11 cellular contexts compared by ENCODE assay signal in the genomic region with DNA sequence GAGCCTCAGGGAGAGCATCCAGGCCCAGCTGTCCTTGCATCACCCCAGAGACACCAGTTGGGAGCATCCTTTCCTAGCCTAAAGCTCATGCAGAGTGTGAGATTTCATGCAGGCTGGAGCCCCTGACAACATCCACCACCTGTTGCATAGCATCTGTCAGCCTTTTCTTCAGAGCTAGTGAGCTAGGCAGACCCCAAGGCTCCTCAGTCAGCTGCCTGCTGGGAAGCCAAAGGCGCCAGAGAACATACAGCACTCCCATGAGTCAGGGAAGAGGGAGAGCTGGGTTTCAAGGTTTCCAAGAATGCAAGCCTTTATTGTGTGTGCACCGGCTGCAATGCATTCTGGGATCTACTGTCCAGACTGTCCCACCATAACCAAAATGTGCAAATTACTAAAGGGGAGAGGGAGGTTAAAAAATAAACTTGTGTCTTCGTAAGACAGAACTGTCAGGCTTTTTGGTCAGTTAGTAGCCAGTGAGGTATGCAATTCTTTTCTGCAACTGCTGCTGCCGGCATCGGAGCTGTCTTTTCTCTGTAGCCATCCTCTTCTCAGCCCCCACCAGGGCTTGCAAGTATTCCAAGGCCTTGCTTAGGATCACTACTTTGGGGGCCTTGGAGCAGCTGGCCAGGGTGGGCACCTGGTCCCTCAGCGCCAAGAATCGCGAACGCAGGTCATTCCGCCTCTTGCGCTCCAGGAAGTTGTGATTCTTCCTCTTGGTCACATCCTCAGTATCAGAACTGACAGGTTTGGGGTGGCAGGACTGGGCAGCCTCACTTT. TPM values are rescaled to one million over a fixed set of nuclear protein-coding genes. Genes with fewer than 3 reads are reported as not detected.
DNase-seq lines count a peak whose midpoint lies in the region; ATAC-seq and TF ChIP-seq lines count a peak whose summit lies in the region.
"Had no signal": no experiment of that assay in that cellular context is flagged by ENCODE, and none has a peak within 500 bp of the region (broad histone marks: within the 10 kb centered on the region; RNA-seq: fewer than 3 reads in every experiment).

No MANE protein-coding gene starts in this region.

- DNase-seq in GM23248, result peak; percentile 77
- peak; percentile 92 for DNase-seq in NCI-H510A (lab: John Stamatoyannopoulos, UW)
- peak; percentile 80 for DNase-seq in choroid plexus epithelial cell (ENCODE audit: low read depth)
- peak; percentile 49 for DNase-seq in neural progenitor cell (ENCODE audit: low spot score)
- no peak for DNase-seq in stimulated activated naive CD4-positive, alpha-beta T cell treated with Interleukin-2 at 50 U/mL for 16 hours (lab: John Stamatoyannopoulos, UW)
- DNase-seq in cerebellum (ENCODE audit: low spot score), result no peak
- DNase-seq: COR-L47; kidney glomerular epithelial cell; stimulated activated CD8-positive, alpha-beta memory T cell treated with anti-CD3 and anti-CD28 coated beads, Interleukin-4, amount 100 ng/mL, for 48 hours had no signal

- peaks cover 11% of the 10 kb centered on the region for H3K27me3 ChIP-seq in GM23248 (replicated peaks; ENCODE audit: insufficient read depth)
- H3K27me3 ChIP-seq in neural progenitor cell, result peaks cover 13% of the 10 kb centered on the region

- 80 to 85% methylated on average over 11 of the region's 11 CpGs for WGBS in GM23248 (ENCODE audit: low coverage in 1 of 2, low lambda C conversion rate in 2 of 2, missing lambda C conversion rate in 2 of 2), 2 experiments

- in situ Hi-C loops in GM23248 (cut with MboI), result no loop called here

- peak overlapping the region; percentile 98 for H3K4me3 Mint-ChIP-seq in neural progenitor cell

- H3K9me3 ChIP-seq in GM23248 (ENCODE audit: low read depth) (no peaks in the 10 kb centered on the region), neural progenitor cell (ENCODE audit: low read depth) (no peaks in the 10 kb centered on the region)

- no peaks in the 10 kb centered on the region for H3K9me2 ChIP-seq in GM23248 (ENCODE audit: insufficient read depth)

- peak; percentile 7 for TF ChIP-seq CTCF in choroid plexus epithelial cell (conservative IDR thresholded peaks at IDR 0.05; ENCODE audit: low read depth, low read length)
- TF ChIP-seq CTCF in neural progenitor cell (IDR thresholded peaks at IDR 0.05), result no peak

- peaks cover 17% of the 10 kb centered on the region for H3F3A ChIP-seq in GM23248 (ENCODE audit: insufficient read depth)
- peaks cover 67% of the 10 kb centered on the region for H3F3A ChIP-seq in neural progenitor cell (ENCODE audit: low read depth)

- H3K27me3 Mint-ChIP-seq in neural progenitor cell (ENCODE audit: insufficient read depth, low read depth), result peaks cover 9% of the 10 kb centered on the region

- H2AFZ ChIP-seq in GM23248 (no peak overlapping the region), neural progenitor cell (replicated peaks) (no peak overlapping the region)

- H3K27ac ChIP-seq in GM23248, result no peak overlapping the region
- H3K27ac ChIP-seq in neural progenitor cell, result no peak overlapping the region

- H3K36me3 ChIP-seq in GM23248 (ENCODE audit: low read depth) (no peaks in the 10 kb centered on the region), neural progenitor cell (no peaks in the 10 kb centered on the region)

- no peaks in the 10 kb centered on the region for H4K20me1 ChIP-seq in GM23248 (ENCODE audit: insufficient read depth)
- H4K20me1 ChIP-seq in neural progenitor cell (ENCODE audit: low read depth), result peaks cover 31% of the 10 kb centered on the region

- no peaks in the 10 kb centered on the region for H3K9me3 Mint-ChIP-seq in neural progenitor cell

- no peak overlapping the region for H3K4me2 ChIP-seq in GM23248 (ENCODE audit: unreplicated experiment)
- H3K4me2 ChIP-seq in neural progenitor cell, result peak overlapping the region; percentile 97

- H3K79me2 ChIP-seq in GM23248 (ENCODE audit: insufficient read depth), result no peaks in the 10 kb centered on the region
- peaks cover 30% of the 10 kb centered on the region for H3K79me2 ChIP-seq in neural progenitor cell (ENCODE audit: low read depth)

- H3K4me3 ChIP-seq in GM23248 (no peak overlapping the region), choroid plexus epithelial cell (ENCODE audit: low read depth, low read length) (no peak overlapping the region), neural progenitor cell (no peak overlapping the region)

- H3K4me1 Mint-ChIP-seq in neural progenitor cell, result peaks cover 79% of the 10 kb centered on the region

- H3K4me1 ChIP-seq in GM23248 (ENCODE audit: insufficient read depth) (peaks cover 33% of the 10 kb centered on the region), neural progenitor cell (peaks cover 79% of the 10 kb centered on the region)

- ATAC-seq in HG02840 (IDR thresholded peaks at IDR 0.05; ENCODE audit: low FRiP score, unreplicated experiment), result no peak
- ATAC-seq: Panc1 had no signal

- H3K36me3 Mint-ChIP-seq in neural progenitor cell, result peaks cover 13% of the 10 kb centered on the region

- peak overlapping the region; percentile 96 for H3K27ac Mint-ChIP-seq in neural progenitor cell

- H3K9ac ChIP-seq in GM23248, result no peak overlapping the region
- H3K9ac ChIP-seq in neural progenitor cell, result no peak overlapping the region

RNA-seq across cellular contexts. Expression of gene MYCL, which starts 4.6 kb away (rescaled TPM):
- 0.32 TPM in 1 of 2 replicates, not detected in the other for total RNA-seq in GM23248 (2014; rRNA removed; shearing (Covaris generic))
- 0.34 TPM in 1 of 2 replicates, not detected in the other for polyA plus RNA-seq in GM23248 (2016; fragmentation: Nextera tagmentation; extraction: Ambion mirVana)
- total RNA-seq in neural progenitor cell (ENCODE audit: low replicate concordance) (21.8 and 39.8 TPM in 2 replicates), cerebellum (11.4 TPM)

RNA-seq across cellular contexts. Expression of gene TRIT1, which starts 13.8 kb away (rescaled TPM):
- total RNA-seq in GM23248 (2014; rRNA removed; shearing (Covaris generic)), result 17.1 and 25.8 TPM in 2 replicates
- polyA plus RNA-seq in GM23248 (2016; fragmentation: Nextera tagmentation; extraction: Ambion mirVana), result 16.2 and 16.9 TPM in 2 replicates
- total RNA-seq in neural progenitor cell (ENCODE audit: low replicate concordance) (45.1 and 64.8 TPM in 2 replicates), cerebellum (40.3 TPM)

RNA-seq across cellular contexts. Expression of gene MFSD2A, which starts 57.8 kb away (rescaled TPM):
- 4.6 and 9.4 TPM in 2 replicates for total RNA-seq in GM23248 (2014; rRNA removed; shearing (Covaris generic))
- 4.2 and 5.4 TPM in 2 replicates for polyA plus RNA-seq in GM23248 (2016; fragmentation: Nextera tagmentation; extraction: Ambion mirVana)
- total RNA-seq in neural progenitor cell (ENCODE audit: low replicate concordance) (0.90 and 1.4 TPM in 2 replicates), cerebellum (18.9 TPM)

Comparison
In these comparisons a context has a peak if more than half of its experiments do, and no peak if none do; other contexts are left out.
1. DNase-seq: peak in GM23248 (single experiment), NCI-H510A (single experiment), choroid plexus epithelial cell (single experiment) and neural progenitor cell (single experiment); none in stimulated activated naive CD4-positive, alpha-beta T cell treated with Interleukin-2 at 50 U/mL for 16 hours (single experiment) and cerebellum (single experiment).